In the genomic region with DNA sequence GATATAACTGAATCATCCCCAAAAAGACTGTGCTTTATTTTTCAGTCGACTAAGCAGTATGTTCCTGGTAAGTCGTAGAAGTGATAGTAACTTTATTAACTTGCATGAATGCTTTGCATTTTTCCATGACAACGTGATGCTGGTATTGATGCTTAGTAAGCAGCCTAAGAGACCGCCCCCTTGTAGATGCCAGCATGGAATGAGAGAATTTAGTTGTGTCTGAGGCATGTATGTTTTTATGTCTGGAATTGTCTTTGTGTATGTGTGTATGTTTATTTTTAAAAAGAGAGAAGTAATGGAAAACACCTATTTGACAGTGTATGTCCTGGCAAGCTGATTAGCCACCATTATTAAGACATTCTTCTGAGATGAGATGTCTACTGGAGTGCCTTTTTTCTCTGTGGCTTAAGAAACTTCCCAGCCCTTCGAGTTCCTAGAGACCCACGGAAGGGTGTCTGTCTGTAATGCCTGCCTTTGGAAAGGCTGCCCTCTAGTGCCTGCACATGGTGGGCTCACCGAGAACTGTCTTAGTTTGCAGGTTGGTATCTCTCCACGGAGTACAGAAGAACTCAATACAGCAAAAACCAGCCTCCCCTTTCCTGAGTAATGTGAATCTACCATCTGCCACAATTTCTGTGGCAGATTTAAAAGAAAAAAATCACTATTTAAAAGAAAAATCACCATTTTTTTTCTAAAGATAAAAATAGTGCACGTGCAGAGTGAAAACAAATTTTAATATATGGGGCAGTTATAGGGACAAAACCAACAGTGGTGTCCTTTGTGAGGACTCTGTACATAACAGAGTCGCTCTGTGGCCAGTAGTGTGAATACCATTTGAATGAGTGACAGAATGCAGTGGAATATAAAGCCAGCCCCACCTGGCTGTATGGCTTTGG, we compare ENCODE assay signal across 7 cellular contexts.
DNase-seq lines count a peak whose midpoint lies in the region; ATAC-seq and TF ChIP-seq lines count a peak whose summit lies in the region.

No MANE protein-coding gene starts in this region.

- H3K27me3 ChIP-seq in adrenal gland (no peaks in the 10 kb centered on the region), right cardiac atrium (ENCODE audit: control insufficient read depth, insufficient read depth) (no peaks in the 10 kb centered on the region), sigmoid colon (no peaks in the 10 kb centered on the region)

- no peaks in the 10 kb centered on the region for H3K9me3 ChIP-seq in adrenal gland (replicated peaks in 1 of 3)
- H3K9me3 ChIP-seq in right cardiac atrium (ENCODE audit: control insufficient read depth, low read length): no peaks in the 10 kb centered on the region
- H3K9me3 ChIP-seq in sigmoid colon: no peaks in the 10 kb centered on the region

- intact Hi-C loops in adrenal gland (cut with DNase I) (loop anchor here (5.0 kb wide), 1 partner anchor 354 kb away; the partner anchor contains the start of gene CEP135 (in 2 of the 2)), right cardiac atrium (cut with DNase I) (loop anchor here (2.0 to 5.0 kb wide), 2 partner anchors 353 to 354 kb away; partner anchors contain the start of gene CEP135 (in 4 of the 4)), sigmoid colon (cut with DNase I) (loop anchor here (2.0 kb wide), 1 partner anchor 353 kb away; the partner anchor contains the start of gene CEP135)

- ATAC-seq in HG02759 (IDR thresholded peaks at IDR 0.05; ENCODE audit: unreplicated experiment) (peak; percentile 97), right cardiac atrium (peak; percentile 95)

- no peak for TF ChIP-seq EP300 in sigmoid colon (IDR thresholded peaks at IDR 0.05)

- DNase-seq in GM13977 (ENCODE audit: low spot score) (peak; percentile 65), NCI-H1417 (lab: John Stamatoyannopoulos, UW) (peak; percentile 71 to 85 (median 72)), SW480 (ENCODE audit: low spot score) (peak; percentile 67), adrenal gland (peak; percentile 73 to 94 (median 78)), right cardiac atrium (peak; percentile 42 to 86 (median 80)), sigmoid colon (peak; percentile 79)

- TF ChIP-seq POLR2A in adrenal gland (IDR thresholded peaks at IDR 0.05) (no peak), sigmoid colon (IDR thresholded peaks at IDR 0.05) (no peak)

- in situ Hi-C loops in GM13977 (cut with MboI; ENCODE audit: low pct_unique_long_range_greater_than_20kb, low sequenced_read_pairs, unreplicated experiment): no loop called here

- peak; percentile 86 for TF ChIP-seq CTCF in GM13977 (IDR thresholded peaks at IDR 0.05; ENCODE audit: extremely low read depth, insufficient read depth, missing control alignments)
- peak; percentile 73 to 89 (median 82) for TF ChIP-seq CTCF in adrenal gland (IDR thresholded peaks at IDR 0.05)
- peak in 3 of 4 experiments; percentile 72 to 88 (median 73) for TF ChIP-seq CTCF in sigmoid colon (IDR thresholded peaks at IDR 0.05)

- WGBS in adrenal gland, 4 donors: 28 to 31% (median 29%) methylated on average over 10 of the region's 10 CpGs
- WGBS in right cardiac atrium: 20% methylated on average over 10 of the region's 10 CpGs
- WGBS in sigmoid colon, 2 donors: 37 to 38% methylated on average over 10 of the region's 10 CpGs

- H3K4me3 ChIP-seq in adrenal gland (no peak overlapping the region), right cardiac atrium (ENCODE audit: low read length) (no peak overlapping the region), sigmoid colon (no peak overlapping the region)

- no peaks in the 10 kb centered on the region for H3K36me3 ChIP-seq in adrenal gland (replicated peaks in 1 of 2)
- no peaks in the 10 kb centered on the region for H3K36me3 ChIP-seq in sigmoid colon

- H3K4me1 ChIP-seq in adrenal gland (replicated peaks in 1 of 2) (no peaks in the 10 kb centered on the region), right cardiac atrium (ENCODE audit: control insufficient read depth, insufficient read depth, low read length) (no peaks in the 10 kb centered on the region), sigmoid colon (peaks cover 0 to 23% (median 17%) of the 10 kb centered on the region in 4 donors)

- H3K27ac ChIP-seq in adrenal gland (no peak overlapping the region), right cardiac atrium (ENCODE audit: low read length) (no peak overlapping the region), sigmoid colon (peak overlapping the region in 1 of 4 donors; percentile 49)
